Comparison of ENCODE assay signal across 9 cellular contexts in the genomic region with DNA sequence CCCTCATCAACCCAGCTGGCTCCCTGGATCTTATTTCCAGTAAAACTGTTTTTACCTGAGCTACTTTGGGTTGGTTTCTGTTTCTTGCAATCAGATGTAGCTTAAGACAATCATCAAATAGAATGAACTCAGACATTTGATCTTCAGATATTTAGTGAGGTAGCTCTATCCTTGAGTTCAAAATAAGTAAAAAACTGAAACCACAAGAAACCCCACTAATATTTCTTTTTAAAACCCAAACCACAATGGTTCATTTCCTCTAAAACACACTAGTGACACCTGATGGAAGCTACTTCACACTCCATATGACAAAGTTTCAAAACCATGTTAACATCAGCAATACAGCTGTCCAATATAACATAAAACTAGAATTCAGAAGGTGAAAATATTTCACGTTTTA. TPM values are rescaled to one million over a fixed set of nuclear protein-coding genes. Genes with fewer than 3 reads are reported as not detected.
DNase-seq lines count a peak whose midpoint lies in the region; ATAC-seq and TF ChIP-seq lines count a peak whose summit lies in the region.
"Had no signal": no experiment of that assay in that cellular context is flagged by ENCODE, and none has a peak within 500 bp of the region (broad histone marks: within the 10 kb centered on the region; RNA-seq: fewer than 3 reads in every experiment).

No MANE protein-coding gene starts in this region.

- no peaks in the 10 kb centered on the region for H3K9me3 ChIP-seq in sigmoid colon

- intact Hi-C loops in sigmoid colon (cut with DNase I): no loop called here
- intact Hi-C loops in lower leg skin (cut with DNase I; ENCODE audit: low total_unique reads): no loop called here

- TF ChIP-seq EP300 in sigmoid colon (IDR thresholded peaks at IDR 0.05): no peak

- DNase-seq in germinal center (ENCODE audit: low spot score) (peak; percentile 9), islet precursor cell (no peak), sigmoid colon (no peak), lower leg skin (ENCODE audit: low spot score in 2 of 2) (no peak), GM19240 (ENCODE audit: insufficient read length, low spot score) (no peak)
- DNase-seq: HFFc6 had no signal

- WGBS in sigmoid colon, 2 donors: 54 to 61% methylated on average over 1 of the region's 1 CpG
- WGBS in lower leg skin, 2 donors: 70 to 73% methylated on average over 1 of the region's 1 CpG

- no peak overlapping the region for H3K27ac ChIP-seq in sigmoid colon

- TF ChIP-seq CTCF in sigmoid colon (IDR thresholded peaks at IDR 0.05) (no peak), lower leg skin (IDR thresholded peaks at IDR 0.05) (no peak)

- H3K36me3 ChIP-seq in sigmoid colon: peaks cover 0 to 47% (median 8%) of the 10 kb centered on the region in 4 donors

- ATAC-seq in GM18498 (IDR thresholded peaks at IDR 0.05; ENCODE audit: unreplicated experiment): peak; percentile 82
- peak; percentile 87 for ATAC-seq in GM21390 (IDR thresholded peaks at IDR 0.05; ENCODE audit: unreplicated experiment)
- ATAC-seq in HG03460 (IDR thresholded peaks at IDR 0.05; ENCODE audit: unreplicated experiment): peak; percentile 83

- no peaks in the 10 kb centered on the region for H3K4me1 ChIP-seq in sigmoid colon

- H3K4me3 ChIP-seq in sigmoid colon: no peak overlapping the region
- no peak overlapping the region for H3K4me3 ChIP-seq in lower leg skin (ENCODE audit: low read depth, poor library complexity, severe bottlenecking)

- H3K27me3 ChIP-seq in sigmoid colon: no peaks in the 10 kb centered on the region

- TF ChIP-seq POLR2A in sigmoid colon (IDR thresholded peaks at IDR 0.05) (no peak), lower leg skin (IDR thresholded peaks at IDR 0.05) (no peak)

RNA-seq across cellular contexts. Expression of gene CACNG1, which starts 37.8 kb away (rescaled TPM):
- total RNA-seq in sigmoid colon (not detected), lower leg skin (not detected)
- polyA plus RNA-seq in sigmoid colon: not detected
- total RNA-seq: HFFc6 had no signal
